In the genomic region with DNA sequence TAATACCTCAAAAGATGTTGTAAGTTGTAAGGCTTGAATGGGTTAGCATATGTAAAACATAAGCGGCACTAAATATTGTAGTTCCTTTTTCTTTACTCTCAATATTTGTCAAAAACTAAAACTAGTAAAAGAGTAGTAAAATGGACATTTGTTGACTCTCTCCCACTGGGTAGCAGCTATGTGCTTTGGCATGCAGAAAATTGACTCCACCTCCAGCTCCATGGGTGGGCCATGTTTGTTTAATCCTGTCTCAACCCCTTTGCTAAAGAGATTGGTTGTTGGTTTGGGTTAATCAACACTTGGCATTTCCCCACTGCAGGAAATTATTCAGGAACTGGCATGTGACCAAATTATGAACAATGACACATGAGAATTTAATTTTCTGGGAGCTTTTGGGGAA, we compare ENCODE assay signal across 1 cellular context.
TF ChIP-seq lines count a peak whose summit lies in the region.

No MANE protein-coding gene starts in this region.

TF ChIP-seq in H1, 55 proteins besides CTCF, POLR2A, EP300 and RAD21 (continued from another document):
- no peak for TF ChIP-seq SIX5 (IDR thresholded peaks at IDR 0.05; ENCODE audit: low read depth, low read length)
- TF ChIP-seq POLR2AphosphoS5 (IDR thresholded peaks at IDR 0.05; ENCODE audit: low read depth, low read length), result no peak
- no peak for TF ChIP-seq GTF2F1 (IDR thresholded peaks at IDR 0.05; ENCODE audit: borderline replicate concordance, low read depth, low read length)
- TF ChIP-seq RNF2 (IDR thresholded peaks at IDR 0.05; ENCODE audit: borderline replicate concordance, low read depth, low read length, missing control alignments, poor library complexity, severe bottlenecking), result no peak
- no peak for TF ChIP-seq ASH2L (IDR thresholded peaks at IDR 0.05; ENCODE audit: low read length)
- no peak for TF ChIP-seq CBX8 (IDR thresholded peaks at IDR 0.05; ENCODE audit: borderline replicate concordance, low read depth, low read length)
- no peak for TF ChIP-seq SP1 (IDR thresholded peaks at IDR 0.05; ENCODE audit: low read depth, low read length)
- TF ChIP-seq SUZ12 (IDR thresholded peaks at IDR 0.05; ENCODE audit: low read length), result no peak
- TF ChIP-seq SAP30 (IDR thresholded peaks at IDR 0.05; ENCODE audit: insufficient read depth, insufficient replicate concordance, low read length), result no peak
- no peak for TF ChIP-seq RXRA (IDR thresholded peaks at IDR 0.05; ENCODE audit: insufficient read depth, low read depth, low read length)
